24 cellular contexts compared by ENCODE assay signal in genomic region chr2:240927390-240927781, GRCh38. TPM values are rescaled to one million over a fixed set of nuclear protein-coding genes. Genes with fewer than 3 reads are reported as not detected.
A peak's percentile ranks its signal among the peaks of the same experiment; 100 is the strongest.
DNase-seq lines count a peak whose midpoint lies in the region; ATAC-seq and TF ChIP-seq lines count a peak whose summit lies in the region.
"Had no signal": no experiment of that assay in that cellular context is flagged by ENCODE, and none has a peak within 500 bp of the region (broad histone marks: within the 10 kb centered on the region; RNA-seq: fewer than 3 reads in every experiment).

No MANE protein-coding gene starts in this region.

- H3K4me2 ChIP-seq in MM.1S (ENCODE audit: low read depth, low read length) (peak overlapping the region; percentile 18; the same call in 1 of the 2 replicates), fibroblast of lung (ENCODE audit: extremely low read depth, insufficient read depth, low read length) (peak overlapping the region; percentile 83), PC-3 (ENCODE audit: low read length) (no peak overlapping the region)

- peaks cover 4% of the 10 kb centered on the region; the same call in 1 of the 2 replicates for H3K9me3 ChIP-seq in AG04450 (ENCODE audit: control insufficient read depth, insufficient read depth, low read length)
- no peaks in the 10 kb centered on the region for H3K9me3 ChIP-seq in MM.1S (replicated peaks; ENCODE audit: insufficient read depth, low read length)
- no peaks in the 10 kb centered on the region for H3K9me3 ChIP-seq in fibroblast of lung (ENCODE audit: control insufficient read depth, insufficient read depth, low read depth, low read length)
- no peaks in the 10 kb centered on the region for H3K9me3 ChIP-seq in stomach smooth muscle (ENCODE audit: control insufficient read depth in 2 of 2, low read length in 2 of 2)
- no peaks in the 10 kb centered on the region for H3K9me3 ChIP-seq in vagina
- H3K9me3 ChIP-seq in PC-3 (ENCODE audit: low read length), result no peaks in the 10 kb centered on the region
- H3K9me3 ChIP-seq: MG63 had no signal

- H3K79me2 ChIP-seq in MM.1S (ENCODE audit: low read length) (no peaks in the 10 kb centered on the region), fibroblast of lung (ENCODE audit: control insufficient read depth, insufficient read depth, low read length) (no peaks in the 10 kb centered on the region), PC-3 (ENCODE audit: low read length) (no peaks in the 10 kb centered on the region)

- intact Hi-C loops in vagina (cut with DNase I), result no loop called here
- intact Hi-C loops in PC-3 (cut with micrococcal nuclease), result no loop called here

- BruUV-seq in PC-3 (replicated peaks; lab: Mats Ljungman, UMichigan), result no TSS peak

- H3K4me1 ChIP-seq in MM.1S (ENCODE audit: low read length) (no peaks in the 10 kb centered on the region), fibroblast of lung (ENCODE audit: control insufficient read depth, extremely low read depth, insufficient read depth, low read length) (peaks cover 5% of the 10 kb centered on the region), stomach smooth muscle (ENCODE audit: control insufficient read depth, insufficient read depth, low read length) (peaks cover 3% of the 10 kb centered on the region), vagina (no peaks in the 10 kb centered on the region), PC-3 (ENCODE audit: insufficient read depth, low read length) (no peaks in the 10 kb centered on the region)

- no peak overlapping the region for H2AFZ ChIP-seq in MM.1S (ENCODE audit: low read length)
- H2AFZ ChIP-seq in fibroblast of lung (ENCODE audit: low read length), result peak overlapping the region; percentile 76
- H2AFZ ChIP-seq in PC-3 (ENCODE audit: low read length), result no peak overlapping the region
- H2AFZ ChIP-seq: PC-9 had no signal

- POLR2A ChIA-PET in AG04450 (lab: Yijun Ruan, JAX) (interaction anchor here (0.6 kb wide), 2 partner anchors 44 to 60 kb away, joined by 3 to 6 read pairs; no protein-coding TSS in a partner anchor), PC-3 (lab: Charles Lee; ENCODE audit: unreplicated experiment) (no interaction called here)

- TF ChIP-seq POLR2A in vagina (IDR thresholded peaks at IDR 0.05), result no peak

- H4K20me1 ChIP-seq in MM.1S (ENCODE audit: insufficient read depth, low read length), result no peaks in the 10 kb centered on the region
- no peaks in the 10 kb centered on the region for H4K20me1 ChIP-seq in fibroblast of lung (ENCODE audit: control insufficient read depth, extremely low read depth, insufficient read depth, low read length)
- H4K20me1 ChIP-seq in PC-3 (ENCODE audit: low read length), result no peaks in the 10 kb centered on the region

- H3K36me3 ChIP-seq in MM.1S (replicated peaks; ENCODE audit: insufficient read depth, low read length), result no peaks in the 10 kb centered on the region
- H3K36me3 ChIP-seq in fibroblast of lung (ENCODE audit: control insufficient read depth, insufficient read depth, low read length), result no peaks in the 10 kb centered on the region
- H3K36me3 ChIP-seq in stomach smooth muscle (ENCODE audit: control insufficient read depth in 2 of 2, insufficient read depth in 2 of 2, low read length in 2 of 2), result no peaks in the 10 kb centered on the region
- no peaks in the 10 kb centered on the region for H3K36me3 ChIP-seq in vagina
- no peaks in the 10 kb centered on the region for H3K36me3 ChIP-seq in PC-3 (ENCODE audit: low read depth, low read length)
- H3K36me3 ChIP-seq: MG63 had no signal

- H3K27ac ChIP-seq in AG04450 (ENCODE audit: low read depth, low read length), result no peak overlapping the region
- no peak overlapping the region for H3K27ac ChIP-seq in MM.1S (ENCODE audit: low read length)
- H3K27ac ChIP-seq in fibroblast of lung (ENCODE audit: insufficient read depth, low read length), result no peak overlapping the region
- H3K27ac ChIP-seq in stomach smooth muscle (ENCODE audit: low read length), result no peak overlapping the region
- no peak overlapping the region for H3K27ac ChIP-seq in vagina
- no peak overlapping the region for H3K27ac ChIP-seq in PC-3 (ENCODE audit: low read length)
- H3K27ac ChIP-seq: PC-9 had no signal

- CTCF ChIA-PET in AG04450 (lab: Charles Lee), result interaction anchor here (1.1 to 3.3 kb wide), 2 partner anchors 12 to 15 kb away, joined by 3 to 19 read pairs; no protein-coding TSS in a partner anchor
- CTCF ChIA-PET in PC-3 (lab: Charles Lee), result no interaction called here

- H3K4me3 ChIP-seq in AG04450 (ENCODE audit: low read depth, low read length) (peak overlapping the region; percentile 51), MM.1S (ENCODE audit: low read length) (peak overlapping the region; percentile 7; the same call in 1 of the 2 replicates), fibroblast of lung (replicated peaks in 1 of 4; ENCODE audit: control extremely low read depth in 1 of 4, insufficient read depth in 1 of 4, low read depth in 3 of 4, low read length in 4 of 4) (peak overlapping the region in 1 of 4 experiments; percentile 45), stomach smooth muscle (ENCODE audit: low read length in 2 of 2) (peak overlapping the region; percentile 56 to 59), vagina (no peak overlapping the region), PC-3 (ENCODE audit: low read length) (no peak overlapping the region)
- H3K4me3 ChIP-seq: MG63, PC-9 had no signal

- ATAC-seq in PC-3, result no peak

- H3K9ac ChIP-seq in MM.1S (ENCODE audit: low read length), result no peak overlapping the region
- no peak overlapping the region for H3K9ac ChIP-seq in fibroblast of lung (ENCODE audit: insufficient read depth, low read length)
- H3K9ac ChIP-seq in stomach smooth muscle (ENCODE audit: low read length in 2 of 2), result peak overlapping the region in 1 of 2 donors; percentile 57
- H3K9ac ChIP-seq in PC-3 (ENCODE audit: low read length), result no peak overlapping the region

- H3K27me3 ChIP-seq in AG04450 (ENCODE audit: control insufficient read depth, insufficient read depth, low read length) (peaks cover 23% of the 10 kb centered on the region), MM.1S (replicated peaks; ENCODE audit: insufficient read depth, low read length) (peaks cover 81% of the 10 kb centered on the region), fibroblast of lung (ENCODE audit: control insufficient read depth, insufficient read depth, low read length) (no peaks in the 10 kb centered on the region), stomach smooth muscle (ENCODE audit: control insufficient read depth in 1 of 2, insufficient read depth in 2 of 2, low read length in 2 of 2) (peaks cover 0 to 2% of the 10 kb centered on the region in 2 donors), vagina (no peaks in the 10 kb centered on the region), PC-3 (ENCODE audit: low read length) (no peaks in the 10 kb centered on the region; the same call in 1 of the 2 replicates)
- H3K27me3 ChIP-seq: MG63 had no signal

- H3F3A ChIP-seq in MM.1S (ENCODE audit: insufficient read depth, low read length) (no peaks in the 10 kb centered on the region), PC-3 (ENCODE audit: low read length, unreplicated experiment) (no peaks in the 10 kb centered on the region)

- H3K9me2 ChIP-seq in MM.1S (replicated peaks; ENCODE audit: insufficient read depth, low read length) (no peaks in the 10 kb centered on the region), PC-3 (replicated peaks; ENCODE audit: low read length) (no peaks in the 10 kb centered on the region)

- no peak for TF ChIP-seq CTCF in AG04450 (IDR thresholded peaks at IDR 0.05; ENCODE audit: low read depth, low read length)
- TF ChIP-seq CTCF in MM.1S (IDR thresholded peaks at IDR 0.05; ENCODE audit: low read length), result no peak
- no peak for TF ChIP-seq CTCF in fibroblast of lung (conservative IDR thresholded peaks at IDR 0.05 in 1 of 2, IDR thresholded peaks at IDR 0.05 in 1 of 2; ENCODE audit: low read depth in 1 of 2, low read length in 2 of 2)
- no peak for TF ChIP-seq CTCF in vagina (IDR thresholded peaks at IDR 0.05)
- no peak for TF ChIP-seq CTCF in PC-3 (conservative IDR thresholded peaks at IDR 0.05; ENCODE audit: low read depth, low read length)

- DNase-seq in AG04450 (ENCODE audit: low read depth, low spot score) (no peak), MM.1S (no peak), fibroblast of lung (ENCODE audit: low read depth in 2 of 2) (no peak), activated gamma-delta T cell treated with Interleukin-2 at 50 U/mL for 16 hours (no peak), vagina (ENCODE audit: extremely low spot score in 2 of 2) (no peak), PC-3 (no peak), NCI-H446 (lab: John Stamatoyannopoulos, UW) (no peak)
- DNase-seq: ACHN; KG1; MG63; NCI-H1417 treated with DMSO at 0.1 percent for 48 hours; NCI-H1694 treated with DMSO at 0.1 percent for 48 hours; NCI-H2081; NCI-H2171; NCI-H524 treated with DMSO at 0.1 percent for 48 hours; NK-92 treated with Interleukin-12 subunit alpha and Interleukin-12 subunit beta, amount 100 ng/mL, for 24 hours had no signal

RNA-seq across cellular contexts. Expression of gene CROCC2, which starts 21.2 kb away (rescaled TPM):
- polyA plus RNA-seq in AG04450 (2011; rRNA removed) (not detected in 2 replicates), fibroblast of lung (0.02 and 0.12 TPM in 2 replicates)
- not detected in 2 replicates for polyA minus RNA-seq in AG04450 (2011; rRNA and poly(A)+ RNA removed)
- total RNA-seq in fibroblast of lung (0.33 and 0.51 TPM in 2 replicates), vagina (0.49 TPM), PC-3 (2014; rRNA removed) (not detected in 2 replicates)
- 0.02 and 0.28 TPM in 2 replicates for polyA plus RNA-seq in fibroblast of lung (2012)
- not detected in 2 replicates for polyA minus RNA-seq in fibroblast of lung (ENCODE audit: low replicate concordance)
- total RNA-seq: Calu3, HT-29, PC-9, Right ventricle myocardium superior, SK-MEL-5 had no signal
- polyA plus RNA-seq: BJ had no signal

RNA-seq across cellular contexts. Expression of gene MAB21L4, which starts 31.4 kb away (rescaled TPM):
- not detected in 2 replicates for polyA plus RNA-seq in AG04450 (2011; rRNA removed)
- not detected in 2 replicates for polyA minus RNA-seq in AG04450 (2011; rRNA and poly(A)+ RNA removed)
- not detected in 2 replicates for total RNA-seq in fibroblast of lung
- not detected in 2 replicates for polyA plus RNA-seq in fibroblast of lung
- not detected in 2 replicates for polyA plus RNA-seq in fibroblast of lung (2012)
- polyA minus RNA-seq in fibroblast of lung (ENCODE audit: low replicate concordance), result not detected in 2 replicates
- 21.1 TPM for total RNA-seq in vagina
- 0.12 and 1.0 TPM in 2 replicates for total RNA-seq in PC-3 (2014; rRNA removed)
- total RNA-seq: Right ventricle myocardium superior, RPMI7951, SK-MEL-5 had no signal
- polyA plus RNA-seq: BJ had no signal

RNA-seq across cellular contexts. Expression of gene AGXT, which starts 58.8 kb away (rescaled TPM):
- polyA plus RNA-seq in AG04450 (2011; rRNA removed) (not detected in 2 replicates), fibroblast of lung (not detected in 2 replicates)
- not detected in 2 replicates for polyA minus RNA-seq in AG04450 (2011; rRNA and poly(A)+ RNA removed)
- total RNA-seq in fibroblast of lung (not detected in 2 replicates), vagina (not detected), PC-3 (2014; rRNA removed) (not detected in 2 replicates)
- polyA plus RNA-seq in fibroblast of lung (2012), result not detected in 2 replicates
- polyA minus RNA-seq in fibroblast of lung (ENCODE audit: low replicate concordance), result not detected in 2 replicates
- total RNA-seq: Calu3, PC-9, Right ventricle myocardium superior had no signal
- polyA plus RNA-seq: BJ had no signal

Comparison
In these comparisons a context has a peak if more than half of its experiments do, and no peak if none do; other contexts are left out.
1. H3K4me3 ChIP-seq: peak in AG04450 (single experiment), MM.1S (single experiment) and stomach smooth muscle (2 of 2); none in vagina (0 of 2) and PC-3 (single experiment).
2. RNA of gene MAB21L4, which starts 31.4 kb away (total RNA-seq): 21.1 TPM in vagina (single experiment); 0.12 to 1.0 TPM in PC-3 and not detected in fibroblast of lung; every median in the first group is over 10 times any median in the second.